ENCODE assay signal across 1 cellular context in the genomic region with DNA sequence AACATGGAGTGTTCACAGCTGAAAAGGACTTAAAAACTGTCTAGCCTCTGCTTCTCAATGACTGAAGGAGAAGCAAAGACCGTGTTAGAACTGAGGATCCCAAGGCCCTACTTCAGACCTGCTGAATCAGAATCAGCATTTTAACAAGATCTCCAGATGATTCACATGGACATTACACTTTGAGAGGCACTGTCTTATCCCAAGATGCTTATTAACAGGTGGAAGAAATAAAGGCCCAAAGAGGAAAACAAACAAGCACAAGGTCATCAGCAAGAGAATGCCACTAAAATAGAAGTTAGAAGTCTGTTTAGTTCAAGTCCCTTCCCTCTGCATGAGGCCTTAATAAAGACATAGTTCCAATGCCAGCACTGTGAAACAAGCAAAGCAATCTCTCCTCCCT.
TF ChIP-seq lines count a peak whose summit lies in the region.

No MANE protein-coding gene starts in this region.

TF ChIP-seq in HepG2, 621 proteins besides CTCF, POLR2A, EP300 and RAD21 (continued from another document):
- no peak for TF ChIP-seq TFAP4 (IDR thresholded peaks at IDR 0.05; ENCODE audit: borderline replicate concordance, low read depth)
- no peak for TF ChIP-seq HHEX (CRISPR knock-in tag; IDR thresholded peaks at IDR 0.05)
- TF ChIP-seq, protein P1, sequence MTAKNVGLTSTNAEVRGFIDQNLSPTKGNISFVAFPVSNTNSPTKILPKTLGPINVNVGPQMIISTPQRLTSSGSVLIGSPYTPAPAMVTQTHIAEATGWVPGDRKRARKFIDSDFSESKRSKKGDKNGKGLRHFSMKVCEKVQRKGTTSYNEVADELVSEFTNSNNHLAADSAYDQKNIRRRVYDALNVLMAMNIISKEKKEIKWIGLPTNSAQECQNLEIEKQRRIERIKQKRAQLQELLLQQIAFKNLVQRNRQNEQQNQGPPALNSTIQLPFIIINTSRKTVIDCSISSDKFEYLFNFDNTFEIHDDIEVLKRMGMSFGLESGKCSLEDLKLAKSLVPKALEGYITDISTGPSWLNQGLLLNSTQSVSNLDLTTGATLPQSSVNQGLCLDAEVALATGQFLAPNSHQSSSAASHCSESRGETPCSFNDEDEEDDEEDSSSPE (CRISPR knock-in tag; IDR thresholded peaks at IDR 0.05): no peak
- no peak for TF ChIP-seq ZNF678 (CRISPR knock-in tag; IDR thresholded peaks at IDR 0.05)
- no peak for TF ChIP-seq MTF1 (CRISPR knock-in tag; IDR thresholded peaks at IDR 0.05)
- TF ChIP-seq ZNF160 (CRISPR knock-in tag; IDR thresholded peaks at IDR 0.05): no peak
- TF ChIP-seq, protein P2, sequence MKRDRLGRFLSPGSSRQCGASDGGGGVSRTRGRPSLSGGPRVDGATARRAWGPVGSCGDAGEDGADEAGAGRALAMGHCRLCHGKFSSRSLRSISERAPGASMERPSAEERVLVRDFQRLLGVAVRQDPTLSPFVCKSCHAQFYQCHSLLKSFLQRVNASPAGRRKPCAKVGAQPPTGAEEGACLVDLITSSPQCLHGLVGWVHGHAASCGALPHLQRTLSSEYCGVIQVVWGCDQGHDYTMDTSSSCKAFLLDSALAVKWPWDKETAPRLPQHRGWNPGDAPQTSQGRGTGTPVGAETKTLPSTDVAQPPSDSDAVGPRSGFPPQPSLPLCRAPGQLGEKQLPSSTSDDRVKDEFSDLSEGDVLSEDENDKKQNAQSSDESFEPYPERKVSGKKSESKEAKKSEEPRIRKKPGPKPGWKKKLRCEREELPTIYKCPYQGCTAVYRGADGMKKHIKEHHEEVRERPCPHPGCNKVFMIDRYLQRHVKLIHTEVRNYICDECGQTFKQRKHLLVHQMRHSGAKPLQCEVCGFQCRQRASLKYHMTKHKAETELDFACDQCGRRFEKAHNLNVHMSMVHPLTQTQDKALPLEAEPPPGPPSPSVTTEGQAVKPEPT (CRISPR knock-in tag; IDR thresholded peaks at IDR 0.05; ENCODE audit: low read depth): no peak
- no peak for TF ChIP-seq SMAD9 (CRISPR knock-in tag; IDR thresholded peaks at IDR 0.05)
- TF ChIP-seq, protein P3, sequence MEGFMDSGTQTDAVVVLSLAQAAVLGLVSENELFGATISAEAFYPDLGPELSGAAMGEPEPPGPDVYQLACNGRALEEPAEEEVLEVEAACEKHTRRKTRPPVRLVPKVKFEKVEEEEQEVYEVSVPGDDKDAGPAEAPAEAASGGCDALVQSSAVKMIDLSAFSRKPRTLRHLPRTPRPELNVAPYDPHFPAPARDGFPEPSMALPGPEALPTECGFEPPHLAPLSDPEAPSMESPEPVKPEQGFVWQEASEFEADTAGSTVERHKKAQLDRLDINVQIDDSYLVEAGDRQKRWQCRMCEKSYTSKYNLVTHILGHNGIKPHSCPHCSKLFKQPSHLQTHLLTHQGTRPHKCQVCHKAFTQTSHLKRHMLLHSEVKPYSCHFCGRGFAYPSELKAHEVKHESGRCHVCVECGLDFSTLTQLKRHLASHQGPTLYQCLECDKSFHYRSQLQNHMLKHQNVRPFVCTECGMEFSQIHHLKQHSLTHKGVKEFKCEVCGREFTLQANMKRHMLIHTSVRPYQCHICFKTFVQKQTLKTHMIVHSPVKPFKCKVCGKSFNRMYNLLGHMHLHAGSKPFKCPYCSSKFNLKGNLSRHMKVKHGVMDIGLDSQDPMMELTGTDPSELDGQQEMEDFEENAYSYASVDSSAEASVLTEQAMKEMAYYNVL (CRISPR knock-in tag; IDR thresholded peaks at IDR 0.05; ENCODE audit: borderline replicate concordance): no peak
- TF ChIP-seq, protein P4, sequence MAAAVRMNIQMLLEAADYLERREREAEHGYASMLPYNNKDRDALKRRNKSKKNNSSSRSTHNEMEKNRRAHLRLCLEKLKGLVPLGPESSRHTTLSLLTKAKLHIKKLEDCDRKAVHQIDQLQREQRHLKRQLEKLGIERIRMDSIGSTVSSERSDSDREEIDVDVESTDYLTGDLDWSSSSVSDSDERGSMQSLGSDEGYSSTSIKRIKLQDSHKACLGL (CRISPR knock-in tag; IDR thresholded peaks at IDR 0.05): no peak
- TF ChIP-seq ZNF251 (CRISPR knock-in tag; IDR thresholded peaks at IDR 0.05): no peak
- no peak for TF ChIP-seq GPN1 (CRISPR knock-in tag; IDR thresholded peaks at IDR 0.05; ENCODE audit: borderline replicate concordance)
- no peak for TF ChIP-seq GATAD1 (CRISPR knock-in tag; IDR thresholded peaks at IDR 0.05)
- TF ChIP-seq ZIK1 (CRISPR knock-in tag; IDR thresholded peaks at IDR 0.05; ENCODE audit: borderline replicate concordance, low read depth): no peak
- TF ChIP-seq ZNF607 (CRISPR knock-in tag; IDR thresholded peaks at IDR 0.05; ENCODE audit: borderline replicate concordance): no peak
- TF ChIP-seq, protein P5, sequence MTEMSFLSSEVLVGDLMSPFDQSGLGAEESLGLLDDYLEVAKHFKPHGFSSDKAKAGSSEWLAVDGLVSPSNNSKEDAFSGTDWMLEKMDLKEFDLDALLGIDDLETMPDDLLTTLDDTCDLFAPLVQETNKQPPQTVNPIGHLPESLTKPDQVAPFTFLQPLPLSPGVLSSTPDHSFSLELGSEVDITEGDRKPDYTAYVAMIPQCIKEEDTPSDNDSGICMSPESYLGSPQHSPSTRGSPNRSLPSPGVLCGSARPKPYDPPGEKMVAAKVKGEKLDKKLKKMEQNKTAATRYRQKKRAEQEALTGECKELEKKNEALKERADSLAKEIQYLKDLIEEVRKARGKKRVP (CRISPR knock-in tag; IDR thresholded peaks at IDR 0.05): no peak
- no peak for TF ChIP-seq ARNT (IDR thresholded peaks at IDR 0.05)
- TF ChIP-seq DNMT1 (CRISPR knock-in tag; IDR thresholded peaks at IDR 0.05): no peak
